In the genomic region with DNA sequence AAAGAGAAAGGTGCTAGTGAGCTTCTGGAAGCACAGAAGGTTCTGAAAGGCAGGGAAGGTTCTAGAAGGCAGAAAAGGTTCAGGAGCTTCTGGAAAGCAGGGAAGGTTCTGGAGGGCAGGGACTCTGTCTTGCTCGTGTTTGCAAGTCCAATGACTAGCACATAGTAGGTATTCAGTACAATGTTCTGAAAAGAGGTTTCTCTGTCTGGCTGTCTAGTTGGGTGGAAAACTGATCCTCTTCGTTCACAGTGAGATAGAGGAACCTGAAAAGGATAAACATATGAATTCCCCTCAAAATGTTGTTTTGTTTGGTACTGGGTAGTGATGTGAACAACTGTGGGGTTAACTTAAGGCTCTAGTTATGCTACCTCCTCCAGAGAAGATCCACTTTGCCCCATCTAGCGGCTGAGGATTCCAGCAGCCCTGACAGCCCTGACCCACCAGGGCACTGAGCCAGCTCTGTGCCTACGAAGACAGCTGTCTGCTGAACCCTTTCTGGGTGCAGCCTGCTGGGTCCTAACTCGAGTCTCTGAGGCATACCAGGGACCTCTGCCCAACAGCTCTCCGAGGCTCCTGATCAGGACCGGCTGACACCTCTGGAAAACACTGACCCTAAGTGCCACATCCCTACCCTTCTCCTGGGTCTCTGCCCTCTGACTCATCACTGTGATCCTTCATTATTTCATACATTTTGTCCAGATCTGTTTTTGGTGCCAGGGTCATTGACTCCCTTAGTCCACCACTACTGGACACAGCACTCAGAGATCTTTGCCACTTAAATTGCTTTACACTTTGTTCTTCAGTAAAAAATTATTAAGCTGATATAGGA, we compare ENCODE assay signal across 7 cellular contexts. TPM values are rescaled to one million over a fixed set of nuclear protein-coding genes. Genes with fewer than 3 reads are reported as not detected.
DNase-seq lines count a peak whose midpoint lies in the region; ATAC-seq and TF ChIP-seq lines count a peak whose summit lies in the region.

No MANE protein-coding gene starts in this region.

- H3K4me1 ChIP-seq in right lobe of liver: no peaks in the 10 kb centered on the region

- H3K27me3 ChIP-seq in right lobe of liver: peaks cover 0 to 4% of the 10 kb centered on the region in 2 donors

- H3K36me3 ChIP-seq in right lobe of liver: no peaks in the 10 kb centered on the region

- intact Hi-C loops in right lobe of liver (cut with DNase I): no loop called here

- no peaks in the 10 kb centered on the region for H3K9me3 Mint-ChIP-seq in activated T-cell treated with anti-CD3 and anti-CD28 coated beads, Interleukin-2, amount 50 U/mL, for 72 hours

- H3K27ac ChIP-seq in right lobe of liver: no peak overlapping the region

- H3K27ac Mint-ChIP-seq in activated T-cell treated with anti-CD3 and anti-CD28 coated beads, Interleukin-2, amount 50 U/mL, for 72 hours: no peak overlapping the region

- H3K4me3 ChIP-seq in GM12864 (ENCODE audit: low read depth, low read length) (no peak overlapping the region), LNCaP clone FGC (ENCODE audit: low read depth, low read length) (no peak overlapping the region), right lobe of liver (no peak overlapping the region)

- no peaks in the 10 kb centered on the region for H3K9me3 ChIP-seq in right lobe of liver

- TF ChIP-seq CTCF in GM12864 (IDR thresholded peaks at IDR 0.05; ENCODE audit: low read depth, low read length, missing control alignments) (peak; percentile 19), LNCaP clone FGC (IDR thresholded peaks at IDR 0.05; ENCODE audit: control insufficient read depth, extremely low read depth, insufficient read depth) (0 out of 2 replicates have a peak, but pooled peaks have one; percentile 17), right lobe of liver (IDR thresholded peaks at IDR 0.05) (no peak)

- no peak for TF ChIP-seq POLR2A in right lobe of liver (IDR thresholded peaks at IDR 0.05)

- no peaks in the 10 kb centered on the region for H3K4me1 Mint-ChIP-seq in activated T-cell treated with anti-CD3 and anti-CD28 coated beads, Interleukin-2, amount 50 U/mL, for 72 hours (ENCODE audit: low read depth)

- H3K36me3 Mint-ChIP-seq in activated T-cell treated with anti-CD3 and anti-CD28 coated beads, Interleukin-2, amount 50 U/mL, for 72 hours (ENCODE audit: insufficient read depth in 2 of 2): no peaks in the 10 kb centered on the region

- peaks cover 33% of the 10 kb centered on the region for H3K27me3 Mint-ChIP-seq in activated T-cell treated with anti-CD3 and anti-CD28 coated beads, Interleukin-2, amount 50 U/mL, for 72 hours (ENCODE audit: low read depth)

- WGBS in right lobe of liver (ENCODE audit: insufficient coverage, low coverage, low lambda C conversion rate, missing lambda C conversion rate): 22% methylated on average over 7 of the region's 7 CpGs

- no peak for DNase-seq in GM12864 (ENCODE audit: low read depth)
- DNase-seq in LNCaP clone FGC (ENCODE audit: low read depth): no peak
- peak; percentile 87 for DNase-seq in RPMI8226
- DNase-seq in right lobe of liver: no peak
- no peak for DNase-seq in activated T-cell treated with anti-CD3 and anti-CD28 coated beads, Interleukin-2, amount 50 U/mL, for 72 hours
- DNase-seq in DMS79 (lab: John Stamatoyannopoulos, UW): no peak

- H3K4me3 Mint-ChIP-seq in activated T-cell treated with anti-CD3 and anti-CD28 coated beads, Interleukin-2, amount 50 U/mL, for 72 hours: no peak overlapping the region

- ATAC-seq in right lobe of liver (peak; percentile 33 to 57 (median 44)), HG03460 (IDR thresholded peaks at IDR 0.05; ENCODE audit: unreplicated experiment) (no peak)
- ATAC-seq in activated T-cell treated with anti-CD3 and anti-CD28 coated beads, Interleukin-2, amount 50 U/mL, for 72 hours (replicated peaks in 1 of 2): no peak

RNA-seq across cellular contexts. Expression of a gene that starts 15.4 kb away (rescaled TPM):
- under 1 TPM; 0.15 to 0.87 (median 0.67) TPM for total RNA-seq in right lobe of liver
- under 1 TPM; 0.72 to 0.79 TPM for total RNA-seq in activated T-cell treated with anti-CD3 and anti-CD28 coated beads, Interleukin-2, amount 50 U/mL, for 72 hours

Comparison
In these comparisons a context has a peak if more than half of its experiments do, and no peak if none do; other contexts are left out.
1. CTCF ChIP-seq: peak in GM12864 (single experiment) and LNCaP clone FGC (single experiment); none in right lobe of liver (0 of 4).
2. ATAC-seq: peak in right lobe of liver (4 of 4); none in HG03460 (single experiment) and activated T-cell treated with anti-CD3 and anti-CD28 coated beads, Interleukin-2, amount 50 U/mL, for 72 hours (0 of 2).